11 cellular contexts compared by ENCODE assay signal in genomic region chr15:74200394-74200793, GRCh38. TPM values are rescaled to one million over a fixed set of nuclear protein-coding genes. Genes with fewer than 3 reads are reported as not detected.
A peak's percentile ranks its signal among the peaks of the same experiment; 100 is the strongest.
DNase-seq lines count a peak whose midpoint lies in the region; ATAC-seq and TF ChIP-seq lines count a peak whose summit lies in the region.
"Had no signal": no experiment of that assay in that cellular context is flagged by ENCODE, and none has a peak within 500 bp of the region (broad histone marks: within the 10 kb centered on the region; RNA-seq: fewer than 3 reads in every experiment).

No MANE protein-coding gene starts in this region.

- no peaks in the 10 kb centered on the region for H3K9me3 Mint-ChIP-seq in activated CD4-positive, alpha-beta T cell treated with anti-CD3 and anti-CD28 coated beads, Interleukin-2, amount 10 ng/mL, durations not matched to agents 24 days and 14 days

- H3K27me3 Mint-ChIP-seq in activated CD4-positive, alpha-beta T cell treated with anti-CD3 and anti-CD28 coated beads, Interleukin-2, amount 10 ng/mL, durations not matched to agents 24 days and 14 days, result peaks cover 3% of the 10 kb centered on the region

- H3K4me3 Mint-ChIP-seq in activated CD4-positive, alpha-beta T cell treated with anti-CD3 and anti-CD28 coated beads, Interleukin-2, amount 10 ng/mL, durations not matched to agents 24 days and 14 days, result no peak overlapping the region

- peak; percentile 82 for ATAC-seq in sciatic nerve

- TF ChIP-seq CTCF in GM12865 (IDR thresholded peaks at IDR 0.05; ENCODE audit: insufficient read depth, low read depth, low read length, missing control alignments) (no peak), RWPE1 (conservative IDR thresholded peaks at IDR 0.05; ENCODE audit: low read depth) (no peak)

- intact Hi-C loops in sciatic nerve (cut with DNase I), result no loop called here
- intact Hi-C loops in activated CD4-positive, alpha-beta T cell treated with anti-CD3 and anti-CD28 coated beads, Interleukin-2, amount 10 ng/mL, durations not matched to agents 24 days and 14 days (cut with micrococcal nuclease), result no loop called here

- H3K4me3 ChIP-seq in GM12865 (ENCODE audit: low read depth, low read length), result no peak overlapping the region
- H3K4me3 ChIP-seq: lung had no signal

- CTCF ChIA-PET in RWPE1 (lab: Yijun Ruan, JAX), result interaction anchor here (0.6 to 0.9 kb wide), 3 partner anchors 40 to 265 kb away, joined by 3 to 5 read pairs (median 4); no protein-coding TSS in a partner anchor

- H3K36me3 Mint-ChIP-seq in activated CD4-positive, alpha-beta T cell treated with anti-CD3 and anti-CD28 coated beads, Interleukin-2, amount 10 ng/mL, durations not matched to agents 24 days and 14 days (ENCODE audit: low read depth), result no peaks in the 10 kb centered on the region

- DNase-seq in GM12865 (ENCODE audit: low read depth), result peak; percentile 42
- DNase-seq in RWPE1 (ENCODE audit: low spot score), result peak; percentile 84
- peak; percentile 85 for DNase-seq in fibroblast of peridontal ligament (ENCODE audit: extremely low read depth)
- peak; percentile 74 for DNase-seq in sciatic nerve (ENCODE audit: low spot score)
- no peak for DNase-seq in activated CD4-positive, alpha-beta T cell treated with anti-CD3 and anti-CD28 coated beads, Interleukin-2, amount 10 ng/mL, durations not matched to agents 24 days and 14 days
- no peak for DNase-seq in stimulated activated CD4-positive, alpha-beta T cell treated with anti-CD3 and anti-CD28 coated beads, Interleukin-1b, Interleukin-23, amount 100 ng/mL, for 48 hours
- DNase-seq in T-helper 1 cell, result no peak
- no peak for DNase-seq in activated CD4-positive, alpha-beta T cell treated with anti-CD3 and anti-CD28 coated beads for 4 hours
- DNase-seq: cortex of kidney, GDM1 had no signal

- peaks cover 3% of the 10 kb centered on the region for H3K4me1 Mint-ChIP-seq in activated CD4-positive, alpha-beta T cell treated with anti-CD3 and anti-CD28 coated beads, Interleukin-2, amount 10 ng/mL, durations not matched to agents 24 days and 14 days

- H3K27ac Mint-ChIP-seq in activated CD4-positive, alpha-beta T cell treated with anti-CD3 and anti-CD28 coated beads, Interleukin-2, amount 10 ng/mL, durations not matched to agents 24 days and 14 days, result no peak overlapping the region

- H3K27ac ChIP-seq in RWPE1, result no peak overlapping the region

- POLR2A ChIA-PET in RWPE1 (lab: Yijun Ruan, JAX; ENCODE audit: low non-redundant PET), result no interaction called here

RNA-seq across cellular contexts. Expression of gene STRA6, which starts 2.2 kb away (rescaled TPM):
- 0.76 TPM for total RNA-seq in sciatic nerve
- not detected in 2 replicates for total RNA-seq in activated CD4-positive, alpha-beta T cell treated with anti-CD3 and anti-CD28 coated beads, Interleukin-2, amount 10 ng/mL, durations not matched to agents 24 days and 14 days

RNA-seq across cellular contexts. Expression of gene ISLR, which starts 26.9 kb away (rescaled TPM):
- 120 TPM for total RNA-seq in sciatic nerve
- total RNA-seq in activated CD4-positive, alpha-beta T cell treated with anti-CD3 and anti-CD28 coated beads, Interleukin-2, amount 10 ng/mL, durations not matched to agents 24 days and 14 days, result not detected in 2 replicates

RNA-seq across cellular contexts. Expression of gene CCDC33, which starts 35.7 kb away (rescaled TPM):
- total RNA-seq in sciatic nerve, result not detected
- total RNA-seq in activated CD4-positive, alpha-beta T cell treated with anti-CD3 and anti-CD28 coated beads, Interleukin-2, amount 10 ng/mL, durations not matched to agents 24 days and 14 days, result not detected in 2 replicates

Comparison
In these comparisons a context has a peak if more than half of its experiments do, and no peak if none do; other contexts are left out.
1. DNase-seq: peak in GM12865 (single experiment), RWPE1 (single experiment), fibroblast of peridontal ligament (single experiment) and sciatic nerve (single experiment); none in activated CD4-positive, alpha-beta T cell treated with anti-CD3 and anti-CD28 coated beads, Interleukin-2, amount 10 ng/mL, durations not matched to agents 24 days and 14 days (single experiment), stimulated activated CD4-positive, alpha-beta T cell treated with anti-CD3 and anti-CD28 coated beads, Interleukin-1b, Interleukin-23, amount 100 ng/mL, for 48 hours (single experiment), T-helper 1 cell (0 of 5) and activated CD4-positive, alpha-beta T cell treated with anti-CD3 and anti-CD28 coated beads for 4 hours (0 of 2).
2. RNA of gene ISLR, which starts 26.9 kb away (total RNA-seq): 120 TPM in sciatic nerve (single experiment); not detected in activated CD4-positive, alpha-beta T cell treated with anti-CD3 and anti-CD28 coated beads, Interleukin-2, amount 10 ng/mL, durations not matched to agents 24 days and 14 days; every median in the first group is over 100 times any median in the second.